Comparison of ENCODE assay signal across 8 cellular contexts in the genomic region with DNA sequence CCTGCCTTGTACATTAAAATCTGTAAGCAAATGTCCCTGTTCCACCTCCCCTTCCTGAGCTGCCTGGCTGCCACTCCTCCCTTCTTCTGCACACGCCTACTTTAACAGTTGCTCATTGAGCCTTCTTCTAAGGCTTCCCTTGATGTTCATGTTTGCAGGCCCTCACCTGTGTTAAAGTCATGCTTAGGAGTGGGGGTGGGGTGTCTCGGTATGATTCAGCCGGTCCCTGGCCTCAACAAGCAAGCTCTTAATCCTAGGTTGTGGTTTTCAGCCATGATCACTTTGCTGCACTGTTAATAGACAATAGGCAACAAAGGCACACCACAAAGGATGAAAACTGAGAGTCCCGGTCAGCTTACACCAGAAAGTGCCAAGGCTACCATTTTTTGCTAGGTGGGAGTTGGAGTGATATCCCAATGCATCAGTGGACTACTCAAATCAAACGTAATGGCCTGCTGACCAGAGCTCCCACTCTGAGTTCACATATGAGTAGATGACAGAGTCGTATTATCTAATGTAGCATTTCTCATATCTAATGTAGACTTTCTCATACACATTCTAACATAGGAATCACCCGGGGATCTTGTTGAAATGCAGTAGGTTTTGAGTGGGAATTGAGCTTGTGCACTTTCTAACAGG. TPM values are rescaled to one million over a fixed set of nuclear protein-coding genes. Genes with fewer than 3 reads are reported as not detected.
A peak's percentile ranks its signal among the peaks of the same experiment; 100 is the strongest.
DNase-seq lines count a peak whose midpoint lies in the region; ATAC-seq and TF ChIP-seq lines count a peak whose summit lies in the region.

No MANE protein-coding gene starts in this region.

- TF ChIP-seq CTCF in progenitor cell of endocrine pancreas (IDR thresholded peaks at IDR 0.05; ENCODE audit: unreplicated experiment) = no peak

- H3K9me3 Mint-ChIP-seq in activated CD4-positive, alpha-beta T cell treated with anti-CD3 and anti-CD28 coated beads, Interleukin-2, amount 10 ng/mL, durations not matched to agents 7 days and 5 days = no peaks in the 10 kb centered on the region
- H3K9me3 Mint-ChIP-seq in progenitor cell of endocrine pancreas (ENCODE audit: low read depth) = no peaks in the 10 kb centered on the region

- CTCF ChIA-PET in activated CD4-positive, alpha-beta T cell treated with anti-CD3 and anti-CD28 coated beads, Interleukin-2, amount 10 ng/mL, durations not matched to agents 7 days and 5 days (lab: Charles Lee) = interaction anchor here (1.0 kb wide), 3 partner anchors 8 to 37 kb away, joined by 3 read pairs; no protein-coding TSS in a partner anchor

- POLR2A ChIA-PET in activated CD4-positive, alpha-beta T cell treated with anti-CD3 and anti-CD28 coated beads, Interleukin-2, amount 10 ng/mL, durations not matched to agents 7 days and 5 days (lab: Charles Lee) = no interaction called here

- peak; percentile 81 for ATAC-seq in GM19351 (IDR thresholded peaks at IDR 0.05; ENCODE audit: unreplicated experiment)
- peak; percentile 50 for ATAC-seq in HG03060 (IDR thresholded peaks at IDR 0.05; ENCODE audit: low read depth, unreplicated experiment)
- ATAC-seq in HG02970 (IDR thresholded peaks at IDR 0.05; ENCODE audit: low FRiP score, unreplicated experiment) = no peak

- H3K27me3 Mint-ChIP-seq in activated CD4-positive, alpha-beta T cell treated with anti-CD3 and anti-CD28 coated beads, Interleukin-2, amount 10 ng/mL, durations not matched to agents 7 days and 5 days = no peaks in the 10 kb centered on the region
- no peaks in the 10 kb centered on the region for H3K27me3 Mint-ChIP-seq in progenitor cell of endocrine pancreas

- peak overlapping the region; percentile 7 for H3K27ac Mint-ChIP-seq in activated CD4-positive, alpha-beta T cell treated with anti-CD3 and anti-CD28 coated beads, Interleukin-2, amount 10 ng/mL, durations not matched to agents 7 days and 5 days
- peak overlapping the region; percentile 22 for H3K27ac Mint-ChIP-seq in progenitor cell of endocrine pancreas

- no peak overlapping the region for H3K4me3 Mint-ChIP-seq in activated CD4-positive, alpha-beta T cell treated with anti-CD3 and anti-CD28 coated beads, Interleukin-2, amount 10 ng/mL, durations not matched to agents 7 days and 5 days
- no peak overlapping the region for H3K4me3 Mint-ChIP-seq in progenitor cell of endocrine pancreas (ENCODE audit: low read depth)

- peak; percentile 35 for DNase-seq in activated CD4-positive, alpha-beta T cell treated with anti-CD3 and anti-CD28 coated beads, Interleukin-2, amount 10 ng/mL, durations not matched to agents 7 days and 5 days
- DNase-seq in progenitor cell of endocrine pancreas (ENCODE audit: low spot score, unreplicated experiment) (no peak), NCI-H82 (lab: John Stamatoyannopoulos, UW) (no peak), islet precursor cell (no peak), AML-193 (lab: John Stamatoyannopoulos, UW) (no peak)

- H3K36me3 Mint-ChIP-seq in activated CD4-positive, alpha-beta T cell treated with anti-CD3 and anti-CD28 coated beads, Interleukin-2, amount 10 ng/mL, durations not matched to agents 7 days and 5 days (ENCODE audit: low read depth) = peaks cover 12% of the 10 kb centered on the region
- H3K36me3 Mint-ChIP-seq in progenitor cell of endocrine pancreas (ENCODE audit: insufficient read depth) = no peaks in the 10 kb centered on the region

- H3K4me1 Mint-ChIP-seq in activated CD4-positive, alpha-beta T cell treated with anti-CD3 and anti-CD28 coated beads, Interleukin-2, amount 10 ng/mL, durations not matched to agents 7 days and 5 days = peaks cover 83% of the 10 kb centered on the region
- H3K4me1 Mint-ChIP-seq in progenitor cell of endocrine pancreas (ENCODE audit: low read depth) = peaks cover 33% of the 10 kb centered on the region

RNA-seq across cellular contexts. Expression of gene FUCA2, which starts 38.2 kb away (rescaled TPM):
- 10 to 100 TPM in 1 of 2 experiments, 1 to 10 TPM in 1; 6.5 to 10.0 TPM for total RNA-seq in activated CD4-positive, alpha-beta T cell treated with anti-CD3 and anti-CD28 coated beads, Interleukin-2, amount 10 ng/mL, durations not matched to agents 7 days and 5 days
- total RNA-seq in progenitor cell of endocrine pancreas = 67.3 and 67.5 TPM in 2 replicates
